In genomic region chr10:27500886-27501285, GRCh38 we compare ENCODE assay signal across 20 cellular contexts.
"Had no signal": no experiment of that assay in that cellular context is flagged by ENCODE, and none has a peak within 500 bp of the region (broad histone marks: within the 10 kb centered on the region; RNA-seq: fewer than 3 reads in every experiment).

No MANE protein-coding gene starts in this region.

- H3K27me3 ChIP-seq: Peyer's patch had no signal

- H3K36me3 ChIP-seq: Peyer's patch had no signal

- DNase-seq: activated B cell treated with CpG ODN at 0.5 μM for 24 hours; activated CD4-positive, alpha-beta T cell treated with anti-CD3 and anti-CD28 coated beads for 1 hour; activated CD4-positive, alpha-beta T cell treated with anti-CD3 and anti-CD28 coated beads, Interleukin-2, amount 10 ng/mL, durations not matched to agents 24 days and 14 days; activated CD4-positive, alpha-beta T cell treated with anti-CD3 and anti-CD28 coated beads, Interleukin-2, amount 50 U/mL, for 48 hours; activated CD8-positive, alpha-beta memory T cell treated with anti-CD3 and anti-CD28 coated beads, Interleukin-2, amount 10 ng/mL, durations not matched to agents 7 days and 5 days; activated effector memory CD4-positive, alpha-beta T cell treated with Interleukin-2 at 50 U/mL for 16 hours; activated naive CD4-positive, alpha-beta T cell; activated T-cell treated with anti-CD3 and anti-CD28 coated beads, Interleukin-2, amount 50 U/mL, for 24 hours; aorta; Kasumi-1; KBM-7; NCI-H1048; NCI-H146; NCI-H1930; NCI-H2171; NCI-H2227 treated with DMSO at 0.1 percent for 48 hours; NCI-H526 treated with DMSO at 0.1 percent for 48 hours; NCI-H82; Peyer's patch; SHP77 treated with DMSO at 0.1 percent for 48 hours had no signal

- H3K9me3 ChIP-seq: Peyer's patch had no signal

- H3K27ac ChIP-seq: Peyer's patch had no signal

- ATAC-seq: activated CD8-positive, alpha-beta memory T cell treated with anti-CD3 and anti-CD28 coated beads, Interleukin-2, amount 10 ng/mL, durations not matched to agents 7 days and 5 days had no signal

- H3K4me3 ChIP-seq: Peyer's patch had no signal
